Comparison of ENCODE assay signal across 9 cellular contexts in the genomic region with DNA sequence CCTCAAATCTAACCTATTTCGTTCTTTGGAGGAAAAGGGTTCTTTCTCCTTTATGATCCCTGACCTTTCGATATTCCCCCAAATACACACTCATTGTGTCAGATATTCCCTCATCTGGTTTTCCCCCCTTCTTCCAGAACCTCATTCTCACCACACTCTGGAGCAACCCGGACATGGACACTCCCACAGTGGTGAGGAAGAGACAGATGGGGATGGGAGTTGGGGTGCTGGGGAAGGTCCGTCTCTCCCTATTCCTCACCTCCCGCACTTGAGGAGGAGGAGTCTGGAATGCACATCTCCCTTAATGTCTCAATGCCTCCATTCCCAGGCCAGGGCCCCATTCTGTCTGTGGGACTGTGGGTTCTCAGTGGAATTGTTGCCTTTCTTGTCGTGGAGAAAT. TPM values are rescaled to one million over a fixed set of nuclear protein-coding genes. Genes with fewer than 3 reads are reported as not detected.
DNase-seq lines count a peak whose midpoint lies in the region; ATAC-seq and TF ChIP-seq lines count a peak whose summit lies in the region.
"Had no signal": no experiment of that assay in that cellular context is flagged by ENCODE, and none has a peak within 500 bp of the region (broad histone marks: within the 10 kb centered on the region; RNA-seq: fewer than 3 reads in every experiment).

No MANE protein-coding gene starts in this region.

- H3K79me2 ChIP-seq in fibroblast of lung (ENCODE audit: control insufficient read depth, insufficient read depth, low read length), result peaks cover 52% of the 10 kb centered on the region

- no peak overlapping the region for H2AFZ ChIP-seq in fibroblast of lung (ENCODE audit: low read length)

- H3K4me3 ChIP-seq in GM06990 (replicated peaks; ENCODE audit: low read depth, low read length), result peak overlapping the region; percentile 97
- H3K4me3 ChIP-seq in SJCRH30, result peak overlapping the region; percentile 81
- H3K4me3 ChIP-seq in fibroblast of lung (replicated peaks in 1 of 4; ENCODE audit: control extremely low read depth in 1 of 4, insufficient read depth in 1 of 4, low read depth in 3 of 4, low read length in 4 of 4), result peak overlapping the region; percentile 61 to 97 (median 82)
- peak overlapping the region; percentile 81 for H3K4me3 ChIP-seq in psoas muscle

- H3K36me3 ChIP-seq in GM06990 (ENCODE audit: control insufficient read depth, insufficient read depth, low read length) (peaks cover 17% of the 10 kb centered on the region), SJCRH30 (peaks cover 28% of the 10 kb centered on the region), fibroblast of lung (ENCODE audit: control insufficient read depth, insufficient read depth, low read length) (peaks cover 17% of the 10 kb centered on the region), psoas muscle (ENCODE audit: insufficient read depth in 1 of 2, low read depth in 1 of 2) (peaks cover 6 to 36% of the 10 kb centered on the region in 2 donors)

- no peak for ATAC-seq in psoas muscle
- no peak for ATAC-seq in activated CD4-positive, CD25-positive, alpha-beta regulatory T cell treated with anti-CD3 and anti-CD28 coated beads, Interleukin-2, amount 50 U/mL, for 24 hours
- ATAC-seq in GM19035 (IDR thresholded peaks at IDR 0.05; ENCODE audit: unreplicated experiment), result no peak

- DNase-seq in GM06990 (ENCODE audit: extremely low read depth, insufficient read length) (no peak), SJCRH30 (no peak), fibroblast of lung (ENCODE audit: low read depth in 2 of 2) (no peak), psoas muscle (no peak), NCI-H1105 (lab: John Stamatoyannopoulos, UW) (no peak)
- DNase-seq in stimulated activated CD4-positive, alpha-beta T cell treated with anti-CD3 and anti-CD28 coated beads, Interleukin-2, amount 100 ng/mL, for 48 hours, result no peak
- DNase-seq: nucleus accumbens had no signal

- peaks cover 14% of the 10 kb centered on the region for H3K4me1 ChIP-seq in SJCRH30
- H3K4me1 ChIP-seq in fibroblast of lung (ENCODE audit: control insufficient read depth, extremely low read depth, insufficient read depth, low read length), result peaks cover 39% of the 10 kb centered on the region
- peaks cover 32% of the 10 kb centered on the region for H3K4me1 ChIP-seq in psoas muscle

- H4K20me1 ChIP-seq in fibroblast of lung (ENCODE audit: control insufficient read depth, extremely low read depth, insufficient read depth, low read length), result no peaks in the 10 kb centered on the region

- no peak overlapping the region for H3K9ac ChIP-seq in fibroblast of lung (ENCODE audit: insufficient read depth, low read length)

- intact Hi-C loops in psoas muscle (cut with DNase I), result loop anchor here (5.0 to 10.0 kb wide), 2 partner anchors 213 to 230 kb away; a partner anchor contains a TSS

- no peaks in the 10 kb centered on the region for H3K27me3 ChIP-seq in GM06990 (replicated peaks; ENCODE audit: control insufficient read depth, insufficient read depth, low read length)
- no peaks in the 10 kb centered on the region for H3K27me3 ChIP-seq in SJCRH30
- no peaks in the 10 kb centered on the region for H3K27me3 ChIP-seq in fibroblast of lung (ENCODE audit: control insufficient read depth, insufficient read depth, low read length)
- H3K27me3 ChIP-seq in psoas muscle (ENCODE audit: insufficient read depth in 3 of 3, low read length in 2 of 3), result no peaks in the 10 kb centered on the region

- WGBS in psoas muscle, 3 donors, result 80 to 87% (median 80%) methylated on average over 6 of the region's 6 CpGs

- peak overlapping the region; percentile 99 for H3K4me2 ChIP-seq in fibroblast of lung (ENCODE audit: extremely low read depth, insufficient read depth, low read length)

- no peaks in the 10 kb centered on the region for H3K9me3 ChIP-seq in SJCRH30 (replicated peaks)
- no peaks in the 10 kb centered on the region for H3K9me3 ChIP-seq in fibroblast of lung (ENCODE audit: control insufficient read depth, insufficient read depth, low read depth, low read length)
- H3K9me3 ChIP-seq in psoas muscle, result no peaks in the 10 kb centered on the region

- no peak for TF ChIP-seq CTCF in GM06990 (IDR thresholded peaks at IDR 0.05; ENCODE audit: insufficient read depth, low read length, poor library complexity, severe bottlenecking)
- TF ChIP-seq CTCF in fibroblast of lung (conservative IDR thresholded peaks at IDR 0.05 in 1 of 2, IDR thresholded peaks at IDR 0.05 in 1 of 2; ENCODE audit: low read depth in 1 of 2, low read length in 2 of 2), result no peak
- TF ChIP-seq CTCF in psoas muscle (IDR thresholded peaks at IDR 0.05), result no peak

- H3K27ac ChIP-seq in SJCRH30 (no peak overlapping the region), fibroblast of lung (ENCODE audit: insufficient read depth, low read length) (no peak overlapping the region), psoas muscle (peak overlapping the region; percentile 92)

RNA-seq across cellular contexts. Expression of a gene that starts 1.3 kb away (rescaled TPM):
- total RNA-seq in SJCRH30 (2014; rRNA removed; shearing (Covaris generic)), result 71.8 and 75.1 TPM in 2 replicates
- total RNA-seq in fibroblast of lung (89.9 and 112 TPM in 2 replicates), psoas muscle (10 to 100 TPM; 17.6 to 41.4 (median 28.4) TPM)
- polyA plus RNA-seq in fibroblast of lung (121 and 160 TPM in 2 replicates), psoas muscle (100 to 1,000 TPM in 1 of 3 donors, 10 to 100 TPM in 2; 44.8 to 126 (median 53.5) TPM)
- polyA plus RNA-seq in fibroblast of lung (2012), result 192 and 237 TPM in 2 replicates
- polyA minus RNA-seq in fibroblast of lung (ENCODE audit: low replicate concordance), result 193 and 277 TPM in 2 replicates

RNA-seq across cellular contexts. Expression of a gene that starts 1.5 kb away (rescaled TPM):
- total RNA-seq in SJCRH30 (2014; rRNA removed; shearing (Covaris generic)), result 24.4 and 25.9 TPM in 2 replicates
- 20.0 and 25.9 TPM in 2 replicates for total RNA-seq in fibroblast of lung
- polyA plus RNA-seq in fibroblast of lung, result 33.1 and 34.0 TPM in 2 replicates
- 28.7 and 29.7 TPM in 2 replicates for polyA plus RNA-seq in fibroblast of lung (2012)
- polyA minus RNA-seq in fibroblast of lung (ENCODE audit: low replicate concordance), result 44.5 and 46.2 TPM in 2 replicates
- 10 to 100 TPM; 31.3 to 43.7 (median 36.0) TPM for total RNA-seq in psoas muscle
- 10 to 100 TPM; 19.2 to 45.9 (median 29.3) TPM for polyA plus RNA-seq in psoas muscle

RNA-seq across cellular contexts. Expression of a gene that starts 2.5 kb away (rescaled TPM):
- total RNA-seq in SJCRH30 (2014; rRNA removed; shearing (Covaris generic)), result 1.0 and 1.5 TPM in 2 replicates
- 11.0 and 11.4 TPM in 2 replicates for total RNA-seq in fibroblast of lung
- polyA plus RNA-seq in fibroblast of lung, result 4.9 and 5.9 TPM in 2 replicates
- polyA plus RNA-seq in fibroblast of lung (2012), result 3.7 and 5.2 TPM in 2 replicates
- 3.2 TPM in 1 of 2 replicates, not detected in the other for polyA minus RNA-seq in fibroblast of lung (ENCODE audit: low replicate concordance)
- 10 to 100 TPM in 3 of 4 donors, 1 to 10 TPM in 1; 5.3 to 18.9 (median 11.9) TPM for total RNA-seq in psoas muscle
- 10 to 100 TPM in 2 of 3 donors, 1 to 10 TPM in 1; 9.6 to 12.3 (median 10.2) TPM for polyA plus RNA-seq in psoas muscle

RNA-seq across cellular contexts. Expression of a gene that starts 6.4 kb away (rescaled TPM):
- total RNA-seq in SJCRH30 (2014; rRNA removed; shearing (Covaris generic)), result 14.9 and 16.4 TPM in 2 replicates
- total RNA-seq in fibroblast of lung (30.6 and 33.1 TPM in 2 replicates), psoas muscle (10 to 100 TPM; 27.9 to 31.6 (median 29.1) TPM)
- polyA plus RNA-seq in fibroblast of lung (24.7 and 27.3 TPM in 2 replicates), psoas muscle (10 to 100 TPM; 29.9 to 39.4 (median 34.6) TPM)
- polyA plus RNA-seq in fibroblast of lung (2012), result 51.3 and 58.5 TPM in 2 replicates
- polyA minus RNA-seq in fibroblast of lung (ENCODE audit: low replicate concordance), result 45.7 and 60.7 TPM in 2 replicates

RNA-seq across cellular contexts. Expression of a gene that starts 9.7 kb away (rescaled TPM):
- 3.8 and 4.0 TPM in 2 replicates for total RNA-seq in SJCRH30 (2014; rRNA removed; shearing (Covaris generic))
- total RNA-seq in fibroblast of lung (0.17 and 0.26 TPM in 2 replicates), psoas muscle (1 to 10 TPM in 1 of 4 donors, under 1 TPM in 3; 0.27 to 1.3 (median 0.51) TPM)
- polyA plus RNA-seq in fibroblast of lung (0.06 and 0.17 TPM in 2 replicates), psoas muscle (under 1 TPM; 0.35 to 0.69 (median 0.61) TPM)
- 0.06 and 0.30 TPM in 2 replicates for polyA plus RNA-seq in fibroblast of lung (2012)
- polyA minus RNA-seq in fibroblast of lung (ENCODE audit: low replicate concordance), result not detected in 2 replicates
